In the genomic region with DNA sequence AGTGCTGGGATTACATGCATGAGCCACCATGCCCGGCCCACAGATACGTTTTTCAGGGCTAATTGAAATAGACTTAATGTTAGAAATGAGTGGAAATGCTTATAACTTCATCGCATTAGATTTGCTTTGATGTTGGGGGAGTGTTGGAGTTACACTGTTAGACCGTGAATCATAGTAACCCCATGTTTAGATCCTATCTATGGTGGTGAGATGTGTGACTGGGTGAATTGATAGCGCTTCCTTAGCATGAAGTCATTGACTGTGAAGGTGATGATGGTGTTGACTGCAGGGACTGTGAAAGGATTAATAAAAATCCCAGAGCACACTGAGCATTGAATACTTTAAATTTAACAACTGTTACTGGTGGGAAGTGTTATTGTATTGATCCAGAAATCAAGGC, we compare ENCODE assay signal across 7 cellular contexts. TPM values are rescaled to one million over a fixed set of nuclear protein-coding genes. Genes with fewer than 3 reads are reported as not detected.
DNase-seq lines count a peak whose midpoint lies in the region; ATAC-seq and TF ChIP-seq lines count a peak whose summit lies in the region.
"Had no signal": no experiment of that assay in that cellular context is flagged by ENCODE, and none has a peak within 500 bp of the region (broad histone marks: within the 10 kb centered on the region; RNA-seq: fewer than 3 reads in every experiment).

No MANE protein-coding gene starts in this region.

- no peak for TF ChIP-seq POLR2A in body of pancreas (IDR thresholded peaks at IDR 0.05)

- peak overlapping the region; percentile 54 for H3K4me3 ChIP-seq in endocrine pancreas (ENCODE audit: control insufficient read depth, insufficient read depth, low read length)
- H3K4me3 ChIP-seq in body of pancreas, result no peak overlapping the region

- peak; percentile 47 for ATAC-seq in activated CD4-positive, alpha-beta T cell treated with anti-CD3 and anti-CD28 coated beads for 36 hours
- ATAC-seq in stimulated activated effector memory CD8-positive, alpha-beta T cell treated with anti-CD3 and anti-CD28 coated beads, Interleukin-12 subunit alpha, Interleukin-12 subunit beta, amount 100 ng/mL, for 72 hours, result peak; percentile 68
- no peak for ATAC-seq in body of pancreas

- peaks cover 3% of the 10 kb centered on the region for H3K36me3 ChIP-seq in endocrine pancreas (ENCODE audit: control insufficient read depth, insufficient read depth, low read length)
- peaks cover 12 to 14% of the 10 kb centered on the region in 2 donors for H3K36me3 ChIP-seq in body of pancreas (replicated peaks in 1 of 2; ENCODE audit: insufficient read depth in 1 of 2, low read depth in 2 of 2)

- peak overlapping the region; percentile 91 for H3K27ac Mint-ChIP-seq in activated CD4-positive, alpha-beta T cell treated with anti-CD3 and anti-CD28 coated beads for 36 hours
- H3K27ac Mint-ChIP-seq in stimulated activated effector memory CD8-positive, alpha-beta T cell treated with anti-CD3 and anti-CD28 coated beads, Interleukin-12 subunit alpha, Interleukin-12 subunit beta, amount 100 ng/mL, for 72 hours, result peak overlapping the region; percentile 92

- H3K27me3 ChIP-seq in endocrine pancreas (ENCODE audit: control insufficient read depth, insufficient read depth, low read length) (no peaks in the 10 kb centered on the region), body of pancreas (no peaks in the 10 kb centered on the region)

- CTCF ChIA-PET in activated CD4-positive, alpha-beta T cell treated with anti-CD3 and anti-CD28 coated beads for 36 hours (lab: Charles Lee), result no interaction called here

- no peak for DNase-seq in activated CD4-positive, alpha-beta T cell treated with anti-CD3 and anti-CD28 coated beads for 36 hours
- no peak for DNase-seq in activated CD4-positive, alpha-beta T cell treated with anti-CD3 and anti-CD28 coated beads, Interleukin-2, amount 50 U/mL, for 4 hours
- DNase-seq in stimulated activated effector memory CD8-positive, alpha-beta T cell treated with anti-CD3 and anti-CD28 coated beads, Interleukin-12 subunit alpha, Interleukin-12 subunit beta, amount 100 ng/mL, for 72 hours (ENCODE audit: low spot score in 2 of 2), result no peak
- DNase-seq in body of pancreas (no peak), NCI-H1417 (lab: John Stamatoyannopoulos, UW) (no peak)
- DNase-seq: ACHN had no signal

- H3K27me3 Mint-ChIP-seq in activated CD4-positive, alpha-beta T cell treated with anti-CD3 and anti-CD28 coated beads for 36 hours, result no peaks in the 10 kb centered on the region

- peaks cover 28% of the 10 kb centered on the region for H3K4me1 Mint-ChIP-seq in activated CD4-positive, alpha-beta T cell treated with anti-CD3 and anti-CD28 coated beads for 36 hours
- H3K4me1 Mint-ChIP-seq in stimulated activated effector memory CD8-positive, alpha-beta T cell treated with anti-CD3 and anti-CD28 coated beads, Interleukin-12 subunit alpha, Interleukin-12 subunit beta, amount 100 ng/mL, for 72 hours, result peaks cover 41% of the 10 kb centered on the region

- WGBS in body of pancreas, 2 donors, result 71 to 85% methylated on average over 5 of the region's 5 CpGs

- H3K9me3 Mint-ChIP-seq in activated CD4-positive, alpha-beta T cell treated with anti-CD3 and anti-CD28 coated beads for 36 hours (ENCODE audit: low read depth), result peaks cover 25% of the 10 kb centered on the region
- peaks cover 15% of the 10 kb centered on the region for H3K9me3 Mint-ChIP-seq in stimulated activated effector memory CD8-positive, alpha-beta T cell treated with anti-CD3 and anti-CD28 coated beads, Interleukin-12 subunit alpha, Interleukin-12 subunit beta, amount 100 ng/mL, for 72 hours

- no peak for TF ChIP-seq CTCF in body of pancreas (IDR thresholded peaks at IDR 0.05)

- intact Hi-C loops in activated CD4-positive, alpha-beta T cell treated with anti-CD3 and anti-CD28 coated beads for 36 hours (cut with DNase I, micrococcal nuclease), result loop anchor here in 1 of 2 experiments (5.0 to 10.0 kb wide), 2 partner anchors 656 to 962 kb away; partner anchors contain the start of genes ZFP28 and ZNF329
- intact Hi-C loops in body of pancreas (cut with DNase I), result no loop called here

- H3K9ac ChIP-seq in endocrine pancreas (ENCODE audit: control insufficient read depth, insufficient read depth, low read length), result no peak overlapping the region

- peak overlapping the region; percentile 93 for H3K4me3 Mint-ChIP-seq in activated CD4-positive, alpha-beta T cell treated with anti-CD3 and anti-CD28 coated beads for 36 hours
- H3K4me3 Mint-ChIP-seq in stimulated activated effector memory CD8-positive, alpha-beta T cell treated with anti-CD3 and anti-CD28 coated beads, Interleukin-12 subunit alpha, Interleukin-12 subunit beta, amount 100 ng/mL, for 72 hours, result peak overlapping the region; percentile 83

- no peaks in the 10 kb centered on the region for H3K9me3 ChIP-seq in endocrine pancreas (ENCODE audit: control insufficient read depth, low read length)
- H3K9me3 ChIP-seq in body of pancreas, result no peaks in the 10 kb centered on the region

- no peak overlapping the region for H3K27ac ChIP-seq in body of pancreas

- POLR2A ChIA-PET in activated CD4-positive, alpha-beta T cell treated with anti-CD3 and anti-CD28 coated beads for 36 hours (lab: Charles Lee), result interaction anchor here (0.6 kb wide), 1 partner anchor 42 kb away, joined by 3 read pairs; no protein-coding TSS in a partner anchor

- H3K4me1 ChIP-seq in endocrine pancreas (ENCODE audit: control insufficient read depth, insufficient read depth, low read length), result peaks cover 5% of the 10 kb centered on the region
- H3K4me1 ChIP-seq in body of pancreas, result peaks cover 21% of the 10 kb centered on the region

- H3K36me3 Mint-ChIP-seq in activated CD4-positive, alpha-beta T cell treated with anti-CD3 and anti-CD28 coated beads for 36 hours (ENCODE audit: low read depth), result peaks cover 86% of the 10 kb centered on the region
- H3K36me3 Mint-ChIP-seq in stimulated activated effector memory CD8-positive, alpha-beta T cell treated with anti-CD3 and anti-CD28 coated beads, Interleukin-12 subunit alpha, Interleukin-12 subunit beta, amount 100 ng/mL, for 72 hours, result peaks cover 52% of the 10 kb centered on the region

RNA-seq across cellular contexts. Expression of gene ZNF264, which starts 1.7 kb away (rescaled TPM):
- 10 to 100 TPM; 14.8 to 21.1 TPM for total RNA-seq in activated CD4-positive, alpha-beta T cell treated with anti-CD3 and anti-CD28 coated beads for 36 hours
- 10 to 100 TPM; 17.1 to 35.0 TPM for total RNA-seq in body of pancreas

RNA-seq across cellular contexts. Expression of gene DUXA, which starts 25.7 kb away (rescaled TPM):
- not detected for total RNA-seq in activated CD4-positive, alpha-beta T cell treated with anti-CD3 and anti-CD28 coated beads for 36 hours
- total RNA-seq in body of pancreas, result not detected

RNA-seq across cellular contexts. Expression of gene AURKC, which starts 37.8 kb away (rescaled TPM):
- total RNA-seq in activated CD4-positive, alpha-beta T cell treated with anti-CD3 and anti-CD28 coated beads for 36 hours, result under 1 TPM; 0.55 to 0.79 TPM
- not detected for total RNA-seq in body of pancreas

RNA-seq across cellular contexts. Expression of gene ZNF805, which starts 47.4 kb away (rescaled TPM):
- total RNA-seq in activated CD4-positive, alpha-beta T cell treated with anti-CD3 and anti-CD28 coated beads for 36 hours, result 1 to 10 TPM; 6.4 to 7.1 TPM
- total RNA-seq in body of pancreas, result 10 to 100 TPM in 1 of 2 donors, 1 to 10 TPM in 1; 8.8 to 13.8 TPM

RNA-seq across cellular contexts. Expression of gene ZIM3, which starts 48.0 kb away (rescaled TPM):
- total RNA-seq in activated CD4-positive, alpha-beta T cell treated with anti-CD3 and anti-CD28 coated beads for 36 hours, result not detected
- not detected for total RNA-seq in body of pancreas
